In the genomic region with DNA sequence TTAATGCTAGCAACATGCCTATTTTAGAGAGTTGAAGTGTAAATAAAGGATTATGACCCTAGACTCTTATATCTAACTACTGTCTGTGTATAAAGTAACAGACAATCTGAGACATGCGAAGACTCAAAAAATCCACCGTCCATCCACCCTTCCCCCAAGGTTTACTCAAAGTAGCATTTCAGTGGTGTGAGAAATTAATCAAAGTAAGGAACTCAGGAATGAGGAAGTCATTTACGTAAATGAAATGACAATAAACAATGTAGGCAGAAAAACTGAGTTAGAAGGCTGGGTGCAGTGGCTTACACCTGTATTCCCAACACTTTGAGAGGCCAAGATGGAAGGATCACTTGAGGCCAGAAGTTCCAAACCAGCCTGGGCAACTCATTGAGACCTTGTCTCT, we compare ENCODE assay signal across 29 cellular contexts. TPM values are rescaled to one million over a fixed set of nuclear protein-coding genes. Genes with fewer than 3 reads are reported as not detected.
A peak's percentile ranks its signal among the peaks of the same experiment; 100 is the strongest.
DNase-seq lines count a peak whose midpoint lies in the region; ATAC-seq and TF ChIP-seq lines count a peak whose summit lies in the region.
"Had no signal": no experiment of that assay in that cellular context is flagged by ENCODE, and none has a peak within 500 bp of the region (broad histone marks: within the 10 kb centered on the region; RNA-seq: fewer than 3 reads in every experiment).

No MANE protein-coding gene starts in this region.

- H3K27ac Mint-ChIP-seq in CD14-positive monocyte (no peak overlapping the region), nephron progenitor cell (no peak overlapping the region), MCF 10A (ENCODE audit: low read depth, unreplicated experiment) (no peak overlapping the region)
- H3K27ac Mint-ChIP-seq: activated naive CD8-positive, alpha-beta T cell treated with anti-CD3 and anti-CD28 coated beads, Interleukin-2, amount 10 ng/mL, durations not matched to agents 7 days and 5 days; activated T-helper 1 cell treated with anti-CD3 and anti-CD28 coated beads, Interleukin-12 subunit alpha, Interleukin-12 subunit beta, Interleukin-2, Interleukin-4 antibody, amounts not matched to agents 30 ng/mL and 10 ng/mL and 1 ng/mL, durations not matched to agents 14 hours and 24 hours and 36 hours; T-cell had no signal

- H3K27me3 ChIP-seq in DOHH2 (ENCODE audit: control insufficient read depth, low read length) (peaks cover 43% of the 10 kb centered on the region), body of pancreas (peaks cover 0 to 12% of the 10 kb centered on the region in 2 donors)
- H3K27me3 ChIP-seq: ascending aorta had no signal

- CTCF ChIA-PET in MCF 10A (lab: Yijun Ruan, JAX) = no interaction called here

- H3K27ac ChIP-seq in DOHH2 (ENCODE audit: low read depth, low read length) (no peak overlapping the region), body of pancreas (peak overlapping the region in 3 of 4 donors; percentile 18 to 58 (median 40))
- H3K27ac ChIP-seq: ascending aorta; BLaER1 treated with 17β-estradiol and CSF1 and Interleukin-3, amounts not matched to agents 10 nM and 100 nM; heart left ventricle; RWPE1; transverse colon had no signal

- H3F3A ChIP-seq in DOHH2 (ENCODE audit: control insufficient read depth, insufficient read depth) = peaks cover 3% of the 10 kb centered on the region; the same call in 1 of the 2 replicates

- no peaks in the 10 kb centered on the region for H3K9me2 ChIP-seq in DOHH2 (replicated peaks; ENCODE audit: control insufficient read depth, low read length)

- H3K36me3 ChIP-seq in DOHH2 (ENCODE audit: control insufficient read depth, low read length) = no peaks in the 10 kb centered on the region
- no peaks in the 10 kb centered on the region for H3K36me3 ChIP-seq in body of pancreas (replicated peaks in 1 of 2; ENCODE audit: insufficient read depth in 1 of 2, low read depth in 2 of 2)
- H3K36me3 ChIP-seq: ascending aorta; BLaER1 treated with 17β-estradiol and CSF1 and Interleukin-3, amounts not matched to agents 10 nM and 100 nM; heart left ventricle; transverse colon had no signal

- intact Hi-C loops in CD14-positive monocyte (cut with micrococcal nuclease) = no loop called here
- intact Hi-C loops in body of pancreas (cut with DNase I) = no loop called here
- intact Hi-C loops in MCF 10A (cut with micrococcal nuclease) = no loop called here

- whole genome bisulfite sequencing in body of pancreas, 2 donors = 51 to 59% methylated on average over 3 of the region's 3 CpGs

- peaks cover 16% of the 10 kb centered on the region for H3K4me1 ChIP-seq in DOHH2 (ENCODE audit: control insufficient read depth, low read length)
- H3K4me1 ChIP-seq in body of pancreas = peaks cover 15% of the 10 kb centered on the region

- POLR2A ChIA-PET in MCF 10A (lab: Yijun Ruan, JAX) = no interaction called here

- DNase-seq in CD14-positive monocyte (ENCODE audit: low spot score) (no peak), body of pancreas (no peak), nephron progenitor cell (no peak), NCI-H510A (lab: John Stamatoyannopoulos, UW) (no peak), MCF 10A (ENCODE audit: unreplicated experiment) (no peak), GM13977 (ENCODE audit: low spot score) (no peak)
- DNase-seq: activated CD4-positive, alpha-beta T cell treated with anti-CD3 and anti-CD28 coated beads, Interleukin-2, amount 50 U/mL, for 4 hours; activated naive CD8-positive, alpha-beta T cell treated with anti-CD3 and anti-CD28 coated beads, Interleukin-2, amount 10 ng/mL, durations not matched to agents 7 days and 5 days; caudate nucleus; foreskin fibroblast; heart left ventricle; NCI-H1417; NCI-H2081 treated with DMSO at 0.1 percent for 48 hours; NCI-H226; NCI-H82; small intestine; stimulated activated CD8-positive, alpha-beta memory T cell treated with anti-CD3 and anti-CD28 coated beads, Interleukin-4, amount 100 ng/mL, for 48 hours; T-cell; transverse colon had no signal

- H3K9me3 Mint-ChIP-seq in CD14-positive monocyte (peaks cover 0 to 15% (median 11%) of the 10 kb centered on the region in 7 donors), nephron progenitor cell (no peaks in the 10 kb centered on the region), MCF 10A (ENCODE audit: unreplicated experiment) (no peaks in the 10 kb centered on the region)

- H3K4me3 ChIP-seq in DOHH2 (ENCODE audit: low read length) (no peak overlapping the region), body of pancreas (no peak overlapping the region)
- H3K4me3 ChIP-seq: heart left ventricle, transverse colon had no signal

- peak overlapping the region; percentile 45 to 83 for H3K4me3 Mint-ChIP-seq in CD14-positive monocyte
- peak overlapping the region; percentile 53 for H3K4me3 Mint-ChIP-seq in nephron progenitor cell
- no peak overlapping the region for H3K4me3 Mint-ChIP-seq in MCF 10A (ENCODE audit: unreplicated experiment)
- H3K4me3 Mint-ChIP-seq: activated naive CD8-positive, alpha-beta T cell treated with anti-CD3 and anti-CD28 coated beads, Interleukin-2, amount 10 ng/mL, durations not matched to agents 7 days and 5 days; activated T-helper 1 cell treated with anti-CD3 and anti-CD28 coated beads, Interleukin-12 subunit alpha, Interleukin-12 subunit beta, Interleukin-2, Interleukin-4 antibody, amounts not matched to agents 30 ng/mL and 10 ng/mL and 1 ng/mL, durations not matched to agents 14 hours and 24 hours and 36 hours had no signal

- H3K9me3 ChIP-seq in DOHH2 (ENCODE audit: control insufficient read depth, insufficient read depth, low read length) = no peaks in the 10 kb centered on the region
- H3K9me3 ChIP-seq in body of pancreas = no peaks in the 10 kb centered on the region
- H3K9me3 ChIP-seq: ascending aorta, heart left ventricle, transverse colon had no signal

- no peaks in the 10 kb centered on the region; the same call in 1 of the 2 replicates for H4K20me1 ChIP-seq in DOHH2 (ENCODE audit: control insufficient read depth, insufficient read depth, low read depth, low read length)

- TF ChIP-seq POLR2A in body of pancreas (IDR thresholded peaks at IDR 0.05) = no peak

- in situ Hi-C loops in GM13977 (cut with MboI; ENCODE audit: low pct_unique_long_range_greater_than_20kb, low sequenced_read_pairs, unreplicated experiment) = no loop called here

- no TSS peak for BruUV-seq in MCF 10A (replicated peaks; lab: Mats Ljungman, UMichigan)

- ATAC-seq in body of pancreas = peak; percentile 36
- ATAC-seq: heart left ventricle, T-cell had no signal

- TF ChIP-seq CTCF in CD14-positive monocyte (IDR thresholded peaks at IDR 0.05) = no peak
- no peak for TF ChIP-seq CTCF in DOHH2 (IDR thresholded peaks at IDR 0.05; ENCODE audit: low read depth, low read length, poor library complexity, severe bottlenecking)
- TF ChIP-seq CTCF in body of pancreas (IDR thresholded peaks at IDR 0.05) = no peak
- TF ChIP-seq CTCF in nephron progenitor cell (IDR thresholded peaks at IDR 0.05) = no peak
- no peak for TF ChIP-seq CTCF in MCF 10A (IDR thresholded peaks at IDR 0.05; ENCODE audit: unreplicated experiment)
- no peak for TF ChIP-seq CTCF in GM13977 (IDR thresholded peaks at IDR 0.05; ENCODE audit: extremely low read depth, insufficient read depth, missing control alignments)

- H3K27me3 Mint-ChIP-seq in CD14-positive monocyte (ENCODE audit: low read depth in 3 of 3) (peaks cover 65 to 74% (median 66%) of the 10 kb centered on the region in 3 donors), nephron progenitor cell (ENCODE audit: low read depth, poor library complexity) (peaks cover 65% of the 10 kb centered on the region), MCF 10A (ENCODE audit: insufficient read depth, unreplicated experiment) (no peaks in the 10 kb centered on the region)

- H3K4me2 ChIP-seq in DOHH2 (ENCODE audit: low read length) = peak overlapping the region; percentile 29; the same call in 1 of the 2 replicates

- peaks cover 11 to 18% of the 10 kb centered on the region in 2 donors for H3K36me3 Mint-ChIP-seq in CD14-positive monocyte
- no peaks in the 10 kb centered on the region for H3K36me3 Mint-ChIP-seq in nephron progenitor cell (ENCODE audit: low read depth)
- no peaks in the 10 kb centered on the region for H3K36me3 Mint-ChIP-seq in MCF 10A (ENCODE audit: insufficient read depth, unreplicated experiment)
- H3K36me3 Mint-ChIP-seq: activated naive CD8-positive, alpha-beta T cell treated with anti-CD3 and anti-CD28 coated beads, Interleukin-2, amount 10 ng/mL, durations not matched to agents 7 days and 5 days had no signal

- H3K79me2 ChIP-seq in DOHH2 (ENCODE audit: control insufficient read depth, low read length) = no peaks in the 10 kb centered on the region

- H3K4me1 Mint-ChIP-seq in CD14-positive monocyte (peaks cover 24% of the 10 kb centered on the region), nephron progenitor cell (peaks cover 34% of the 10 kb centered on the region), MCF 10A (ENCODE audit: insufficient read depth, unreplicated experiment) (no peaks in the 10 kb centered on the region)

RNA-seq across cellular contexts. Expression of a gene that starts 19.8 kb away (rescaled TPM):
- polyA plus RNA-seq in CD14-positive monocyte = under 1 TPM in 1 of 2 donors, not detected in 1; 0.03 TPM
- total RNA-seq in body of pancreas (1 to 10 TPM; 3.6 to 4.0 TPM), MCF 10A (2022) (0.10 and 0.23 TPM in 2 replicates)
- total RNA-seq: OCI-LY7 had no signal

RNA-seq across cellular contexts. Expression of a gene that starts 36.0 kb away (rescaled TPM):
- polyA plus RNA-seq in CD14-positive monocyte = 10 to 100 TPM; 32.1 to 47.5 TPM
- total RNA-seq in body of pancreas (1 to 10 TPM; 4.6 to 4.7 TPM), MCF 10A (2022) (not detected in 2 replicates)
- total RNA-seq: Daoy, lung microvascular endothelial cell, M059J, osteocyte had no signal
